Comparison of ENCODE assay signal across 16 cellular contexts in the genomic region with DNA sequence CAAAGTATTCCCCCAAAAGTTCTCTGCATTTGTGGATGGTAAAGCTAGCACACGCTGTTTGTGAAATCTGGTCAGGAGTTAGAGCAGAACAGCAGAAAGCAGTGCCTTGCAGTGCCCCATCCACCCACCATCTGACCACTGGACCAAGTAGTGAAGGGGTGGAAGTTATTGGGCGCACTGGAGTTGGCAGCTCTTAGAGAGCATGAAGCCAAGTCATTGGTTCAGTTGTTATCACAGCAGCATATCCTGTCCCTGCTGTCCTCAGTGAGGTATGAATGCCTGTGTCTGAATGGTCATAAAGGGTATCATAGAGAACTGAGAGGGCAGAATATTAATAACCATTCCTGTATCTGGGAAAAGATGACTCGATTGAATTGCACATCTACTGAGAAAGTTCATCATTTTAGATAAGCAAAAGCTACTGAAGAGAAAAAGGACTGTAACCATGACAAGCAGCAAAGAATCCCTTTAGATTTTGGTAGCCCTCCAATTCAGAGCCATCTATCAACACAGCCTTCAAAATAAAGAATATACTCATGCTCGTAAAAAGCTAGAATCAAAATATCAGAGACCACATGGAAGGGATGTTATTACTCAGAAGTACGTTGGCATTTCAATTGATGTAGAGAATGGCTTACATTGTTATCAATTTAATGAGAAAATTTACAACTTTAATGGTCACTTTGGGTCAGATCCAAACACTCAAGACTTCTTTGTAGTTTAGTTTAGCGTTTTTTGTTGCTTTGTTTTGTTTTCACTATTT.
"Had no signal": no experiment of that assay in that cellular context is flagged by ENCODE, and none has a peak within 500 bp of the region (broad histone marks: within the 10 kb centered on the region; RNA-seq: fewer than 3 reads in every experiment).

No MANE protein-coding gene starts in this region.

- H3K9me3 Mint-ChIP-seq: activated CD4-positive, alpha-beta memory T cell treated with anti-CD3 and anti-CD28 coated beads for 36 hours; mesothelial cell of epicardium had no signal

- H3K4me3 ChIP-seq: hepatocyte, skin epidermis, thyroid gland, vagina had no signal

- H3K27ac Mint-ChIP-seq: activated CD4-positive, alpha-beta memory T cell treated with anti-CD3 and anti-CD28 coated beads for 36 hours; activated naive CD8-positive, alpha-beta T cell had no signal

- ATAC-seq: left ventricle myocardium superior had no signal

- H3K36me3 Mint-ChIP-seq: activated CD4-positive, alpha-beta memory T cell treated with anti-CD3 and anti-CD28 coated beads for 36 hours; activated naive CD8-positive, alpha-beta T cell; mesothelial cell of epicardium had no signal

- DNase-seq: activated CD4-positive, alpha-beta memory T cell treated with anti-CD3 and anti-CD28 coated beads for 36 hours; activated gamma-delta T cell; activated T-cell treated with anti-CD3 and anti-CD28 coated beads, Interleukin-2, amount 50 U/mL, for 48 hours; anterior cingulate cortex; kidney; left ventricle myocardium superior; retina; stimulated activated CD4-positive, alpha-beta T cell treated with anti-CD3 and anti-CD28 coated beads, Interleukin-4, amount 100 ng/mL, for 4 hours; T-helper 9 cell; thyroid gland had no signal

- H3K9me3 ChIP-seq: thyroid gland, vagina had no signal

- H3K4me3 Mint-ChIP-seq: activated CD4-positive, alpha-beta memory T cell treated with anti-CD3 and anti-CD28 coated beads for 36 hours; activated naive CD8-positive, alpha-beta T cell; mesothelial cell of epicardium had no signal

- H3K36me3 ChIP-seq: thyroid gland, vagina had no signal

- H3K4me1 ChIP-seq: vagina had no signal

- H3K27me3 ChIP-seq: hepatocyte, thyroid gland, vagina had no signal

- H3K27me3 Mint-ChIP-seq: activated CD4-positive, alpha-beta memory T cell treated with anti-CD3 and anti-CD28 coated beads for 36 hours; activated naive CD8-positive, alpha-beta T cell had no signal

- FAIRE-seq: colon, kidney had no signal

- H3K27ac ChIP-seq: hepatocyte, skin epidermis, thyroid gland, vagina had no signal
